8 cellular contexts compared by ENCODE assay signal in the genomic region with DNA sequence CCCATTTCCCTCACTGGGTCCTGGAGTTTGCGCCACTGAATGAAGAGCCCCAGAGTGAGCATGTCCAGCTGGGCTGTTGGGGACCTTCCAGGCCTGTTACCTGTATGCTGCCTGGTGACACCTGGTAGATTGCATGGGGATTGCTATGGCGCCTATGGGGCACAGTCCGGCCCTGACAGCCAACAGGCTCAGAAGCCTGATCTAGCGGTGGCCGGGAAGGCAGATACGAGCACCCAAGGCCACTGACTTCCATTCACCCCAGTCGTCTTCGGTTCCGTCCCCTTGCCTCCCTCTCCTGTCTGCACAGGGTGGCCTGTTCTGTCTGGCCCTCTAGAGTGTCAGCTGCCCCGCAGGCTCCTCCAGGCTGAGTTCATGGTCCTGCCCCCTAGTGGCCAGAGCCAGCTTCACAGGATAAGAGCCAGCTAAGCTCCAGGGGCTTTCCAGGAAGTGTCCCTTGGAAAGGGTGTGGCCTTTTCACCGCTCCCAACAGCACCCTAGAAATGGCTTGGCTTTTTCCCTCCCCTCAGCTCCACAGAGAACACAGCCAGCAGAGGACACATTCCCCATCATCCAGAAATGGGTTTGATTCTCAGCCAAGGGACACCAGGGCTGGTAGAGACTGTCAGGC.
A peak's percentile ranks its signal among the peaks of the same experiment; 100 is the strongest.
DNase-seq lines count a peak whose midpoint lies in the region; ATAC-seq and TF ChIP-seq lines count a peak whose summit lies in the region.
"Not testable (repeated sequence)": the region's sequence is repeated elsewhere in the genome, so short reads cannot be mapped to it uniquely, and the experiment has no call there.

No MANE protein-coding gene starts in this region.

- not testable (repeated sequence) for H3K9me3 ChIP-seq in WERI-Rb-1 (ENCODE audit: severe bottlenecking); adrenal gland (replicated peaks in 1 of 3); mucosa of descending colon

- WGBS in adrenal gland, 4 donors = 34 to 55% (median 42%) methylated on average over 5 to 11 of the region's 11 CpGs

- not testable (repeated sequence) for H3K27ac ChIP-seq in WERI-Rb-1, adrenal gland, foreskin keratinocyte

- H3K4me1 ChIP-seq in adrenal gland (replicated peaks in 1 of 2); foreskin keratinocyte; mucosa of descending colon (ENCODE audit: low read depth): not testable (repeated sequence)

- intact Hi-C loops in adrenal gland (cut with DNase I); mucosa of descending colon (cut with DNase I, micrococcal nuclease): not testable (repeated sequence)

- ATAC-seq in foreskin keratinocyte (peak; percentile 61), mucosa of descending colon (peak; percentile 83)

- H3K27me3 ChIP-seq in WERI-Rb-1 (ENCODE audit: insufficient read depth, low read depth, severe bottlenecking); adrenal gland; foreskin keratinocyte: not testable (repeated sequence)

- DNase-seq in COLO668 (lab: John Stamatoyannopoulos, UW; ENCODE audit: unreplicated experiment) (peak; percentile 55), NCI-H748 (lab: John Stamatoyannopoulos, UW; ENCODE audit: unreplicated experiment) (peak; percentile 12), WERI-Rb-1 (peak; percentile 85), adrenal gland (peak in 3 of 7 donors; percentile 27 to 82 (median 81)), foreskin keratinocyte (peak in 1 of 2 donors; percentile 23), mucosa of descending colon (peak in 2 of 3 donors; percentile 61 to 72)
- DNase-seq in HFF-Myc (ENCODE audit: extremely low read depth, low read depth) = not testable (repeated sequence)
- DNase-seq in stimulated activated CD8-positive, alpha-beta memory T cell treated with anti-CD3 and anti-CD28 coated beads, Interleukin-2, amount 100 ng/mL, for 48 hours (ENCODE audit: low read depth in 2 of 2) = peak; percentile 45 to 53

- not testable (repeated sequence) for H3K4me3 ChIP-seq in HFF-Myc (replicated peaks; ENCODE audit: low read depth, low read length); WERI-Rb-1 (ENCODE audit: low read depth, low read length); adrenal gland; mucosa of descending colon

- not testable (repeated sequence) for H3K36me3 ChIP-seq in WERI-Rb-1; adrenal gland (replicated peaks in 1 of 2); mucosa of descending colon (ENCODE audit: low read depth)

- TF ChIP-seq POLR2A in adrenal gland (IDR thresholded peaks at IDR 0.05) = not testable (repeated sequence)

- TF ChIP-seq CTCF in HFF-Myc (IDR thresholded peaks at IDR 0.05; ENCODE audit: low read depth, low read length, missing control alignments) = peak; percentile 63
- TF ChIP-seq CTCF in WERI-Rb-1 (IDR thresholded peaks at IDR 0.05; ENCODE audit: low read depth, low read length) = peak; percentile 71
- TF ChIP-seq CTCF in adrenal gland (IDR thresholded peaks at IDR 0.05) = peak in 4 of 6 experiments; percentile 35 to 67 (median 55)
- peak; percentile 27 for TF ChIP-seq CTCF in foreskin keratinocyte (conservative IDR thresholded peaks at IDR 0.05)
- not testable (repeated sequence) for TF ChIP-seq CTCF in mucosa of descending colon (IDR thresholded peaks at IDR 0.05)
